Comparison of ENCODE assay signal across 10 cellular contexts in genomic region chr5:172904312-172904642, GRCh38. TPM values are rescaled to one million over a fixed set of nuclear protein-coding genes. Genes with fewer than 3 reads are reported as not detected.
DNase-seq lines count a peak whose midpoint lies in the region; ATAC-seq and TF ChIP-seq lines count a peak whose summit lies in the region.
"Had no signal": no experiment of that assay in that cellular context is flagged by ENCODE, and none has a peak within 500 bp of the region (broad histone marks: within the 10 kb centered on the region; RNA-seq: fewer than 3 reads in every experiment).

No MANE protein-coding gene starts in this region.

- H3K36me3 ChIP-seq in ACC112 (ENCODE audit: insufficient read depth, low read length) (peaks cover 11% of the 10 kb centered on the region; the same call in 1 of the 2 replicates), adipocyte (ENCODE audit: control insufficient read depth, insufficient read depth, low read length, severe bottlenecking) (peaks cover 22% of the 10 kb centered on the region), psoas muscle (ENCODE audit: insufficient read depth in 1 of 2, low read depth in 1 of 2) (no peaks in the 10 kb centered on the region)

- ATAC-seq in psoas muscle (peak in 2 of 4 donors; percentile 3 to 5), HG03439 (IDR thresholded peaks at IDR 0.05; ENCODE audit: unreplicated experiment) (no peak), HG02571 (IDR thresholded peaks at IDR 0.05; ENCODE audit: unreplicated experiment) (no peak)

- H3K4me1 ChIP-seq in ACC112 (ENCODE audit: control insufficient read depth, insufficient read depth, low read length, unreplicated experiment) (peaks cover 61% of the 10 kb centered on the region), adipocyte (ENCODE audit: control insufficient read depth, insufficient read depth, low read length) (peaks cover 57% of the 10 kb centered on the region), psoas muscle (peaks cover 64% of the 10 kb centered on the region)

- H3K27me3 ChIP-seq in ACC112 (ENCODE audit: insufficient read depth, low read length) (no peaks in the 10 kb centered on the region), adipocyte (replicated peaks; ENCODE audit: control insufficient read depth, insufficient read depth, low read length) (no peaks in the 10 kb centered on the region), psoas muscle (ENCODE audit: insufficient read depth in 3 of 3, low read length in 2 of 3) (no peaks in the 10 kb centered on the region)

- H3K9me3 Mint-ChIP-seq in glutamatergic neuron (ENCODE audit: unreplicated experiment): peaks cover 5% of the 10 kb centered on the region

- WGBS in psoas muscle, 3 donors: 63 to 69% (median 65%) methylated on average over 4 of the region's 4 CpGs

- TF ChIP-seq CTCF in glutamatergic neuron (IDR thresholded peaks at IDR 0.05; ENCODE audit: partially characterized antibody, unreplicated experiment) (no peak), psoas muscle (IDR thresholded peaks at IDR 0.05) (no peak)

- peaks cover 5% of the 10 kb centered on the region for H3K36me3 Mint-ChIP-seq in glutamatergic neuron (ENCODE audit: unreplicated experiment)

- H2AFZ ChIP-seq in ACC112 (ENCODE audit: low read length, unreplicated experiment): no peak overlapping the region

- H3K4me3 ChIP-seq in ACC112 (ENCODE audit: low read depth, low read length) (peak overlapping the region; percentile 14; the same call in 1 of the 2 replicates), adipocyte (ENCODE audit: low read length) (no peak overlapping the region), psoas muscle (no peak overlapping the region)

- H3K79me2 ChIP-seq in ACC112 (ENCODE audit: control insufficient read depth, insufficient read depth, low read length, unreplicated experiment): peaks cover 23% of the 10 kb centered on the region

- DNase-seq in adipocyte (ENCODE audit: low read depth) (no peak), glutamatergic neuron (no peak), psoas muscle (no peak), hippocampal formation (lab: John Stamatoyannopoulos, UW) (no peak), HuH-7 (ENCODE audit: low spot score) (no peak)
- DNase-seq: activated effector memory CD4-positive, alpha-beta T cell treated with anti-CD3 and anti-CD28 coated beads, Interleukin-2, amount 50 U/mL, for 16 hours; NCI-H1417 treated with DMSO at 0.1 percent for 48 hours had no signal

- H3K4me1 Mint-ChIP-seq in glutamatergic neuron (ENCODE audit: low read depth, unreplicated experiment): peaks cover 27% of the 10 kb centered on the region

- H3K4me3 Mint-ChIP-seq in glutamatergic neuron (ENCODE audit: unreplicated experiment): peak overlapping the region; percentile 64

- peak overlapping the region; percentile 77 for H3K9ac ChIP-seq in adipocyte (ENCODE audit: low read length)

- no peak overlapping the region for H3K27ac Mint-ChIP-seq in glutamatergic neuron (ENCODE audit: unreplicated experiment)

- H3K27ac ChIP-seq in ACC112 (ENCODE audit: low read depth, low read length): peak overlapping the region; percentile 99
- H3K27ac ChIP-seq in psoas muscle: peak overlapping the region; percentile 97

- H3K27me3 Mint-ChIP-seq in glutamatergic neuron (ENCODE audit: unreplicated experiment): peaks cover 8% of the 10 kb centered on the region

- intact Hi-C loops in psoas muscle (cut with DNase I): loop anchor here (5.0 kb wide), 3 partner anchors 37 to 137 kb away; no protein-coding TSS in a partner anchor

- no peaks in the 10 kb centered on the region for H3K9me3 ChIP-seq in adipocyte (ENCODE audit: control insufficient read depth, low read length)
- no peaks in the 10 kb centered on the region for H3K9me3 ChIP-seq in psoas muscle

RNA-seq across cellular contexts. Expression of gene RPL26L1, which starts 54.9 kb away (rescaled TPM):
- total RNA-seq in glutamatergic neuron (ENCODE audit: unreplicated experiment): 50.6 TPM
- total RNA-seq in psoas muscle: 10 to 100 TPM; 21.5 to 31.4 (median 27.7) TPM
- polyA plus RNA-seq in psoas muscle: 10 to 100 TPM; 33.3 to 80.9 (median 50.7) TPM
